In genomic region chr11:60633645-60634044, GRCh38 we compare ENCODE assay signal across 15 cellular contexts.
A peak's percentile ranks its signal among the peaks of the same experiment; 100 is the strongest.
DNase-seq lines count a peak whose midpoint lies in the region; ATAC-seq, FAIRE-seq and TF ChIP-seq lines count a peak whose summit lies in the region.
"Had no signal": no experiment of that assay in that cellular context is flagged by ENCODE, and none has a peak within 500 bp of the region (broad histone marks: within the 10 kb centered on the region; RNA-seq: fewer than 3 reads in every experiment).

No MANE protein-coding gene starts in this region.

- WGBS in small intestine, 3 donors: 58 to 73% (median 73%) methylated on average over 1 of the region's 1 CpG

- peaks cover 21% of the 10 kb centered on the region for H3K9me3 ChIP-seq in BLaER1
- H3K9me3 ChIP-seq in small intestine (ENCODE audit: control insufficient read depth, low read depth): no peaks in the 10 kb centered on the region
- H3K9me3 ChIP-seq in CD8-positive, alpha-beta T cell (ENCODE audit: low read length): no peaks in the 10 kb centered on the region
- H3K9me3 ChIP-seq: prostate gland had no signal

- H3K27ac ChIP-seq in BLaER1 (peak overlapping the region; percentile 80), small intestine (ENCODE audit: low read depth in 1 of 2, low read length in 1 of 2) (no peak overlapping the region)
- H3K27ac ChIP-seq in CD8-positive, alpha-beta T cell (ENCODE audit: low read depth, low read length): no peak overlapping the region
- H3K27ac ChIP-seq: prostate gland had no signal

- H3K9ac ChIP-seq in BLaER1: peak overlapping the region; percentile 34; the same call in 1 of the 2 replicates

- H3K9me3 Mint-ChIP-seq in CD8-positive, alpha-beta T cell: peaks cover 7% of the 10 kb centered on the region

- H3K27me3 ChIP-seq in BLaER1 (no peaks in the 10 kb centered on the region), small intestine (ENCODE audit: control insufficient read depth in 2 of 2, insufficient read depth in 2 of 2, low read length in 2 of 2) (no peaks in the 10 kb centered on the region)
- H3K27me3 ChIP-seq in CD8-positive, alpha-beta T cell (ENCODE audit: insufficient read depth, low read length): peaks cover 12% of the 10 kb centered on the region

- H3K27ac Mint-ChIP-seq in CD8-positive, alpha-beta T cell: no peak overlapping the region

- no peak overlapping the region for H3K4me3 Mint-ChIP-seq in CD8-positive, alpha-beta T cell

- DNase-seq in small intestine (no peak), Ammon's horn (ENCODE audit: low spot score) (no peak), MV-4-11 (lab: John Stamatoyannopoulos, UW) (no peak)
- DNase-seq in CD8-positive, alpha-beta T cell: no peak
- DNase-seq: activated CD4-positive, alpha-beta T cell treated with anti-CD3 and anti-CD28 coated beads for 1 hour; activated gamma-delta T cell treated with Interleukin-2 at 50 U/mL for 16 hours; NCI-H1105; NCI-H774; stimulated activated CD4-positive, alpha-beta T cell treated with anti-CD3 and anti-CD28 coated beads, Interleukin-4, amount 100 ng/mL, for 1 hour had no signal

- FAIRE-seq in small intestine (lab: Jason Lieb, UNC): no peak
- FAIRE-seq: A204.1 had no signal

- H3K4me1 Mint-ChIP-seq in CD8-positive, alpha-beta T cell (ENCODE audit: low read depth): no peaks in the 10 kb centered on the region

- TF ChIP-seq CTCF in CD8-positive, alpha-beta T cell (IDR thresholded peaks at IDR 0.05): no peak

- H3K4me2 ChIP-seq in BLaER1: peak overlapping the region; percentile 91

- H4K20me1 ChIP-seq in BLaER1: no peaks in the 10 kb centered on the region

- H3K36me3 Mint-ChIP-seq in CD8-positive, alpha-beta T cell: no peaks in the 10 kb centered on the region

- intact Hi-C loops in CD8-positive, alpha-beta T cell (cut with DNase I, micrococcal nuclease): no loop called here

- CTCF ChIA-PET in CD8-positive, alpha-beta T cell (lab: Charles Lee): no interaction called here

- H3K4me1 ChIP-seq in BLaER1 (peaks cover 53% of the 10 kb centered on the region), small intestine (ENCODE audit: control insufficient read depth in 2 of 2, insufficient read depth in 1 of 2, low read depth in 1 of 2, low read length in 1 of 2) (no peaks in the 10 kb centered on the region)
- H3K4me1 ChIP-seq in CD8-positive, alpha-beta T cell (ENCODE audit: insufficient read depth, low read length): no peaks in the 10 kb centered on the region
- H3K4me1 ChIP-seq: prostate gland had no signal

- no peaks in the 10 kb centered on the region for H3K36me3 ChIP-seq in BLaER1
- no peaks in the 10 kb centered on the region for H3K36me3 ChIP-seq in small intestine (ENCODE audit: control insufficient read depth in 2 of 2, insufficient read depth in 2 of 2, low read length in 2 of 2)
- no peaks in the 10 kb centered on the region for H3K36me3 ChIP-seq in CD8-positive, alpha-beta T cell (ENCODE audit: insufficient read depth, low read length)
- H3K36me3 ChIP-seq: prostate gland had no signal

- POLR2A ChIA-PET in CD8-positive, alpha-beta T cell (lab: Charles Lee): no interaction called here

- H3K27me3 Mint-ChIP-seq in CD8-positive, alpha-beta T cell (ENCODE audit: low read depth): peaks cover 22% of the 10 kb centered on the region

- 0 out of 2 replicates have a peak overlapping the region, but pooled peaks have one; percentile 6 for H3K4me3 ChIP-seq in BLaER1
- H3K4me3 ChIP-seq in small intestine (ENCODE audit: low read depth in 1 of 2, low read length in 2 of 2): no peak overlapping the region
- H3K4me3 ChIP-seq in CD8-positive, alpha-beta T cell (ENCODE audit: low read depth, low read length): no peak overlapping the region
- H3K4me3 ChIP-seq: prostate gland had no signal

- peak; percentile 67 for ATAC-seq in GM19035 (IDR thresholded peaks at IDR 0.05; ENCODE audit: unreplicated experiment)
- ATAC-seq in HG02571 (IDR thresholded peaks at IDR 0.05; ENCODE audit: unreplicated experiment): peak; percentile 87
- ATAC-seq in HG03342 (IDR thresholded peaks at IDR 0.05; ENCODE audit: unreplicated experiment): peak; percentile 59
- no peak for ATAC-seq in CD8-positive, alpha-beta T cell
